ENCODE assay signal across 8 cellular contexts in the genomic region with DNA sequence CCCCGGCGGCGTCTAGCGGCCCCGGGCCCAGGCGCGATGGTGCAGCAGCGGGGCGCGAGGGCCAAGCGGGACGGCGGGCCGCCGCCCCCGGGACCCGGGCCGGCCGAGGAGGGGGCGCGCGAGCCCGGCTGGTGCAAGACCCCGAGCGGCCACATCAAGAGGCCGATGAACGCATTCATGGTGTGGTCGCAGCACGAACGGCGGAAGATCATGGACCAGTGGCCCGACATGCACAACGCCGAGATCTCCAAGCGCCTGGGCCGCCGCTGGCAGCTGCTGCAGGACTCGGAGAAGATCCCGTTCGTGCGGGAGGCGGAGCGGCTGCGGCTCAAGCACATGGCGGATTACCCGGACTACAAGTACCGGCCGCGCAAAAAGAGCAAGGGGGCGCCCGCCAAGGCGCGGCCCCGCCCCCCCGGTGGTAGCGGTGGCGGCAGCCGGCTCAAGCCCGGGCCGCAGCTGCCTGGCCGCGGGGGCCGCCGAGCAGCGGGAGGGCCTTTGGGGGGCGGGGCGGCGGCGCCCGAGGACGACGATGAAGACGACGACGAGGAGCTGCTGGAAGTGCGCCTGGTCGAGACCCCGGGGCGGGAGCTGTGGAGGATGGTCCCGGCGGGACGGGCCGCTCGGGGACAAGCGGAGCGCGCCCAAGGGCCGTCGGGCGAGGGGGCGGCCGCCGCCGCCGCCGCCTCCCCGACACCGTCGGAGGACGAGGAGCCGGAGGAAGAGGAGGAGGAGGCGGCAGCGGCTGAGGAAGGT. TPM values are rescaled to one million over a fixed set of nuclear protein-coding genes. Genes with fewer than 3 reads are reported as not detected.
A peak's percentile ranks its signal among the peaks of the same experiment; 100 is the strongest.
DNase-seq lines count a peak whose midpoint lies in the region; ATAC-seq and TF ChIP-seq lines count a peak whose summit lies in the region.

No MANE protein-coding gene starts in this region.

- CTCF ChIA-PET in activated B cell treated with CpG ODN at 0.5 μM for 24 hours (lab: Charles Lee) = interaction anchor here (1.0 kb wide), 1 partner anchor 99 kb away, joined by 3 read pairs; a partner anchor contains a TSS

- peaks cover 0 to 6% (median 0%) of the 10 kb centered on the region in 7 donors for H3K9me3 Mint-ChIP-seq in CD14-positive monocyte
- no peaks in the 10 kb centered on the region for H3K9me3 Mint-ChIP-seq in activated B cell treated with CpG ODN at 0.5 μM for 24 hours

- peak overlapping the region; percentile 83 to 89 for H3K4me3 Mint-ChIP-seq in CD14-positive monocyte
- peak overlapping the region; percentile 84 for H3K4me3 Mint-ChIP-seq in activated B cell treated with CpG ODN at 0.5 μM for 24 hours

- H3K36me3 Mint-ChIP-seq in CD14-positive monocyte (no peaks in the 10 kb centered on the region), activated B cell treated with CpG ODN at 0.5 μM for 24 hours (ENCODE audit: low read depth) (peaks cover 2% of the 10 kb centered on the region)

- POLR2A ChIA-PET in activated B cell treated with CpG ODN at 0.5 μM for 24 hours (lab: Charles Lee) = interaction anchor here (1.2 to 4.3 kb wide), 5 partner anchors 16 to 55 kb away, joined by 3 to 79 read pairs (median 23); a partner anchor contains a TSS

- intact Hi-C loops in CD14-positive monocyte (cut with micrococcal nuclease) (no loop called here), activated B cell treated with CpG ODN at 0.5 μM for 24 hours (cut with micrococcal nuclease) (no loop called here)

- DNase-seq in CD14-positive monocyte (ENCODE audit: low spot score) (no peak), NCI-H1105 treated with DMSO at 0.1 percent for 48 hours (lab: John Stamatoyannopoulos, UW) (peak; percentile 50), activated B cell treated with CpG ODN at 0.5 μM for 24 hours (peak; percentile 58), dedifferentiated amniotic fluid mesenchymal stem cell (ENCODE audit: extremely low spot score) (peak; percentile 47), left lobe of liver (ENCODE audit: low spot score) (peak; percentile 67)
- DNase-seq in stimulated activated CD4-positive, alpha-beta T cell treated with anti-CD3 and anti-CD28 coated beads, Interleukin-2, amount 100 ng/mL, for 24 hours = peak; percentile 51 to 60

- peaks cover 43% of the 10 kb centered on the region for H3K4me1 Mint-ChIP-seq in CD14-positive monocyte
- H3K4me1 Mint-ChIP-seq in activated B cell treated with CpG ODN at 0.5 μM for 24 hours = peaks cover 40% of the 10 kb centered on the region

- TF ChIP-seq CTCF in CD14-positive monocyte (IDR thresholded peaks at IDR 0.05) (no peak), activated B cell treated with CpG ODN at 0.5 μM for 24 hours (IDR thresholded peaks at IDR 0.05) (no peak)

- H3K27ac Mint-ChIP-seq in CD14-positive monocyte = peak overlapping the region in 1 of 7 donors; percentile 76
- H3K27ac Mint-ChIP-seq in activated B cell treated with CpG ODN at 0.5 μM for 24 hours = peak overlapping the region; percentile 69

- H3K27me3 Mint-ChIP-seq in CD14-positive monocyte (ENCODE audit: low read depth in 3 of 3) (peaks cover 10 to 26% (median 18%) of the 10 kb centered on the region in 3 donors), activated B cell treated with CpG ODN at 0.5 μM for 24 hours (no peaks in the 10 kb centered on the region)

- ATAC-seq in GM21515 (IDR thresholded peaks at IDR 0.05; ENCODE audit: unreplicated experiment) (peak; percentile 4), activated B cell treated with CpG ODN at 0.5 μM for 24 hours (ENCODE audit: low read depth) (peak; percentile 2), left lobe of liver (no peak), GM18861 (IDR thresholded peaks at IDR 0.05; ENCODE audit: unreplicated experiment) (no peak)

RNA-seq across cellular contexts. Expression of a gene that starts 0.7 kb away (rescaled TPM):
- under 1 TPM; 0.03 to 0.12 TPM for polyA plus RNA-seq in CD14-positive monocyte
- total RNA-seq in activated B cell treated with CpG ODN at 0.5 μM for 24 hours (6.1 and 6.2 TPM in 2 replicates), left lobe of liver (5.6 TPM)

RNA-seq across cellular contexts. Expression of a gene that starts 20.8 kb away (rescaled TPM):
- polyA plus RNA-seq in CD14-positive monocyte = under 1 TPM; 0.09 to 0.56 TPM
- total RNA-seq in activated B cell treated with CpG ODN at 0.5 μM for 24 hours = 7.6 and 12.8 TPM in 2 replicates
- 3.1 TPM for total RNA-seq in left lobe of liver

RNA-seq across cellular contexts. Expression of a gene that starts 28.7 kb away (rescaled TPM):
- polyA plus RNA-seq in CD14-positive monocyte = 1 to 10 TPM; 4.5 to 5.6 TPM
- total RNA-seq in activated B cell treated with CpG ODN at 0.5 μM for 24 hours = 25.9 and 28.1 TPM in 2 replicates
- total RNA-seq in left lobe of liver = 5.6 TPM

RNA-seq across cellular contexts. Expression of a gene that starts 35.5 kb away (rescaled TPM):
- polyA plus RNA-seq in CD14-positive monocyte = under 1 TPM; 0.28 to 0.88 TPM
- total RNA-seq in activated B cell treated with CpG ODN at 0.5 μM for 24 hours (5.3 and 5.5 TPM in 2 replicates), left lobe of liver (2.0 TPM)

RNA-seq across cellular contexts. Expression of a gene that starts 54.5 kb away (rescaled TPM):
- 1 to 10 TPM; 8.0 to 9.4 TPM for polyA plus RNA-seq in CD14-positive monocyte
- total RNA-seq in activated B cell treated with CpG ODN at 0.5 μM for 24 hours (13.3 and 14.0 TPM in 2 replicates), left lobe of liver (18.3 TPM)

Comparison
In these comparisons a context has a peak if more than half of its experiments do, and no peak if none do; other contexts are left out.
1. ATAC-seq: peak in GM21515 (single experiment) and activated B cell treated with CpG ODN at 0.5 μM for 24 hours (single experiment); none in left lobe of liver (single experiment) and GM18861 (single experiment).